Comparison of ENCODE assay signal across 1 cellular context in the genomic region with DNA sequence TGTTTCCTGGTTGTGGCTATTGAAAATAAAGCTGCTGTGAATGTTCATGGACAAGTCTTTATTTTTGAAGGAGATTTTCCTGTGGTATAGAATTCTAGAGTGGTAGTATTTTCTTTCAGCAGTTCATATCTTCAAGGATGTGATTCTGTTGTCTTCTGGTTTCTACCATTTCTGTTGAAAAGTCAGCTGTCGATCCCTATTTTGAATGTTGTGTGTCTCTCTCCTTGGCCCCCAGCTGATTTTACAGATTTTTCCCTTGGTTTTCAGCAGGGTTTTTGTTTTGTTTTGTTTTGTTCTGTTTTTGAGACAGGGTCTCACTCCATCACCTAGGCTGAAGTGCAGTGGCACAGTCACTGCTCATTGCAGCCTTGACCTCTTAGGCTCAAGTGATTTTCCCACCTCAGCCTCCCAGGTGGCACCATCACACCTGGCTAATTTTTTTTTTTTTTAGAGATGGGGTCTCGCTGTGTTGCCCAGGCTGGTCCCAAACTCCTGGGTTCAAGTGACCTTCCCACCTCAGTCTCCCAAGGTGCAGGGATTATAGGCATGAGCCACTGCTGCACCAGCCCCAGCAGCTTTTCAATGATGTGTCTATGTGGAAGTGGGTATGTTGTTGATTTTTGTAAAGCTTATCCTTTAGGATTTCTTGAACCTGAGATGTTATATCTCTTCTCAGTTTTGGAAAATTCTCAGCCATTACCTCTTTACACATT.
TF ChIP-seq lines count a peak whose summit lies in the region.

No MANE protein-coding gene starts in this region.

TF ChIP-seq in HepG2, 621 proteins besides CTCF, POLR2A, EP300 and RAD21:
- TF ChIP-seq ZMYM2 (CRISPR knock-in tag; IDR thresholded peaks at IDR 0.05) (no peak), ZNF121 (CRISPR knock-in tag; IDR thresholded peaks at IDR 0.05) (peak; percentile 24; the same call in 1 of the 2 replicates), ZNF317 (CRISPR knock-in tag; IDR thresholded peaks at IDR 0.05) (peak; percentile 66)
TF ChIP-seq in HepG2: peak in this region for 2.
